Comparison of ENCODE assay signal across 9 cellular contexts in genomic region chr1:247118946-247119446, GRCh38. TPM values are rescaled to one million over a fixed set of nuclear protein-coding genes. Genes with fewer than 3 reads are reported as not detected.
A peak's percentile ranks its signal among the peaks of the same experiment; 100 is the strongest.
DNase-seq lines count a peak whose midpoint lies in the region; ATAC-seq and TF ChIP-seq lines count a peak whose summit lies in the region.
"Had no signal": no experiment of that assay in that cellular context is flagged by ENCODE, and none has a peak within 500 bp of the region (broad histone marks: within the 10 kb centered on the region; RNA-seq: fewer than 3 reads in every experiment).

No MANE protein-coding gene starts in this region.

- no peaks in the 10 kb centered on the region for H3K9me2 ChIP-seq in PC-3 (replicated peaks; ENCODE audit: low read length)

- H2AFZ ChIP-seq in PC-3 (ENCODE audit: low read length) = no peak overlapping the region
- H2AFZ ChIP-seq in fibroblast of lung (ENCODE audit: low read length) = no peak overlapping the region

- DNase-seq in GM10248 (ENCODE audit: extremely low spot score) = peak; percentile 52
- peak; percentile 45 for DNase-seq in PC-3
- peak; percentile 21 for DNase-seq in fibroblast of lung (ENCODE audit: low read depth in 2 of 2)
- no peak for DNase-seq in left ventricle myocardium inferior
- no peak for DNase-seq in NCI-H524 treated with DMSO at 0.1 percent for 48 hours (lab: John Stamatoyannopoulos, UW)

- BruUV-seq in PC-3 (replicated peaks; lab: Mats Ljungman, UMichigan) = no TSS peak

- H3K4me1 ChIP-seq in PC-3 (ENCODE audit: insufficient read depth, low read length) (no peaks in the 10 kb centered on the region; the same call in 1 of the 2 replicates), fibroblast of lung (ENCODE audit: control insufficient read depth, extremely low read depth, insufficient read depth, low read length) (no peaks in the 10 kb centered on the region), left ventricle myocardium inferior (no peaks in the 10 kb centered on the region)

- H3K9me3 ChIP-seq in PC-3 (ENCODE audit: low read length) (no peaks in the 10 kb centered on the region), fibroblast of lung (ENCODE audit: control insufficient read depth, insufficient read depth, low read depth, low read length) (no peaks in the 10 kb centered on the region), left ventricle myocardium inferior (replicated peaks) (peaks cover 2% of the 10 kb centered on the region)
- H3K9me3 ChIP-seq: neutrophil had no signal

- CTCF ChIA-PET in GM10248 (lab: Yijun Ruan, JAX) = interaction anchor here (1.0 to 1.7 kb wide), 2 partner anchors 15 to 65 kb away, joined by 4 read pairs; partner anchors contain the start of gene ZNF669
- CTCF ChIA-PET in PC-3 (lab: Charles Lee) = no interaction called here

- TF ChIP-seq CTCF in 22Rv1 (IDR thresholded peaks at IDR 0.05) (peak; percentile 27; the same call in 1 of the 2 replicates), GM10248 (IDR thresholded peaks at IDR 0.05; ENCODE audit: control extremely low read depth, extremely low read depth, low read depth, missing control alignments) (no peak), PC-3 (conservative IDR thresholded peaks at IDR 0.05; ENCODE audit: low read depth, low read length) (peak; percentile 40), fibroblast of lung (conservative IDR thresholded peaks at IDR 0.05 in 1 of 2, IDR thresholded peaks at IDR 0.05 in 1 of 2; ENCODE audit: low read depth in 1 of 2, low read length in 2 of 2) (peak in 1 of 2 donors; percentile 26), left ventricle myocardium inferior (IDR thresholded peaks at IDR 0.05; ENCODE audit: borderline replicate concordance) (no peak)

- ATAC-seq in PC-3 (peak; percentile 8), HG03442 (IDR thresholded peaks at IDR 0.05; ENCODE audit: unreplicated experiment) (no peak), HG02981 (IDR thresholded peaks at IDR 0.05; ENCODE audit: unreplicated experiment) (no peak)

- H3K4me3 ChIP-seq in PC-3 (ENCODE audit: low read length) (no peak overlapping the region), fibroblast of lung (replicated peaks in 1 of 4; ENCODE audit: control extremely low read depth in 1 of 4, insufficient read depth in 1 of 4, low read depth in 3 of 4, low read length in 4 of 4) (no peak overlapping the region), left ventricle myocardium inferior (no peak overlapping the region)

- H3K9ac ChIP-seq in PC-3 (ENCODE audit: low read length) (no peak overlapping the region), fibroblast of lung (ENCODE audit: insufficient read depth, low read length) (no peak overlapping the region)

- H3K4me2 ChIP-seq in PC-3 (ENCODE audit: low read length) (no peak overlapping the region), fibroblast of lung (ENCODE audit: extremely low read depth, insufficient read depth, low read length) (no peak overlapping the region)

- no peaks in the 10 kb centered on the region for H3K27me3 ChIP-seq in PC-3 (ENCODE audit: low read length)
- H3K27me3 ChIP-seq in fibroblast of lung (ENCODE audit: control insufficient read depth, insufficient read depth, low read length) = no peaks in the 10 kb centered on the region
- no peaks in the 10 kb centered on the region for H3K27me3 ChIP-seq in left ventricle myocardium inferior (ENCODE audit: low read depth)

- POLR2A ChIA-PET in GM10248 (lab: Yijun Ruan, JAX) = no interaction called here
- POLR2A ChIA-PET in PC-3 (lab: Charles Lee; ENCODE audit: unreplicated experiment) = no interaction called here

- no peaks in the 10 kb centered on the region for H4K20me1 ChIP-seq in PC-3 (ENCODE audit: low read length)
- no peaks in the 10 kb centered on the region for H4K20me1 ChIP-seq in fibroblast of lung (ENCODE audit: control insufficient read depth, extremely low read depth, insufficient read depth, low read length)

- no peaks in the 10 kb centered on the region for H3F3A ChIP-seq in PC-3 (ENCODE audit: low read length, unreplicated experiment)

- no peak overlapping the region for H3K27ac ChIP-seq in 22Rv1
- H3K27ac ChIP-seq in PC-3 (ENCODE audit: low read length) = no peak overlapping the region
- no peak overlapping the region for H3K27ac ChIP-seq in fibroblast of lung (ENCODE audit: insufficient read depth, low read length)
- no peak overlapping the region for H3K27ac ChIP-seq in left ventricle myocardium inferior (replicated peaks)
- H3K27ac ChIP-seq: neutrophil had no signal

- H3K36me3 ChIP-seq in PC-3 (ENCODE audit: low read depth, low read length) (no peaks in the 10 kb centered on the region), fibroblast of lung (ENCODE audit: control insufficient read depth, insufficient read depth, low read length) (no peaks in the 10 kb centered on the region), left ventricle myocardium inferior (no peaks in the 10 kb centered on the region)
- H3K36me3 ChIP-seq: neutrophil had no signal

- intact Hi-C loops in PC-3 (cut with micrococcal nuclease) (no loop called here), left ventricle myocardium inferior (cut with micrococcal nuclease) (no loop called here)

- H3K79me2 ChIP-seq in PC-3 (ENCODE audit: low read length) (no peaks in the 10 kb centered on the region), fibroblast of lung (ENCODE audit: control insufficient read depth, insufficient read depth, low read length) (no peaks in the 10 kb centered on the region)

RNA-seq across cellular contexts. Expression of gene ZNF669, which starts 14.8 kb away (rescaled TPM):
- 12.3 and 14.1 TPM in 2 replicates for total RNA-seq in PC-3 (2014; rRNA removed)
- total RNA-seq in fibroblast of lung = 10.2 and 11.6 TPM in 2 replicates
- polyA plus RNA-seq in fibroblast of lung = 7.0 and 7.2 TPM in 2 replicates
- polyA plus RNA-seq in fibroblast of lung (2012) = 4.1 and 4.6 TPM in 2 replicates
- 0.35 and 3.9 TPM in 2 replicates for polyA minus RNA-seq in fibroblast of lung (ENCODE audit: low replicate concordance)
- total RNA-seq in left ventricle myocardium inferior = 3.2 TPM

RNA-seq across cellular contexts. Expression of gene ZNF670, which starts 40.4 kb away (rescaled TPM):
- total RNA-seq in PC-3 (2014; rRNA removed) (5.6 and 5.9 TPM in 2 replicates), fibroblast of lung (3.0 and 3.3 TPM in 2 replicates), left ventricle myocardium inferior (1.5 TPM)
- 2.3 and 3.2 TPM in 2 replicates for polyA plus RNA-seq in fibroblast of lung
- polyA plus RNA-seq in fibroblast of lung (2012) = 1.2 and 2.2 TPM in 2 replicates
- polyA minus RNA-seq in fibroblast of lung (ENCODE audit: low replicate concordance) = 0.41 and 0.79 TPM in 2 replicates

RNA-seq across cellular contexts. Expression of gene ZNF124, which starts 52.8 kb away (rescaled TPM):
- total RNA-seq in PC-3 (2014; rRNA removed) (19.9 and 22.2 TPM in 2 replicates), fibroblast of lung (25.6 and 54.2 TPM in 2 replicates), left ventricle myocardium inferior (7.6 TPM)
- 2.9 and 4.5 TPM in 2 replicates for polyA plus RNA-seq in fibroblast of lung
- 2.1 and 3.6 TPM in 2 replicates for polyA plus RNA-seq in fibroblast of lung (2012)
- polyA minus RNA-seq in fibroblast of lung (ENCODE audit: low replicate concordance) = 2.1 and 2.5 TPM in 2 replicates

Comparison
In these comparisons a context has a peak if more than half of its experiments do, and no peak if none do; other contexts are left out.
1. CTCF ChIP-seq: peak in 22Rv1 (single experiment) and PC-3 (single experiment); none in GM10248 (single experiment) and left ventricle myocardium inferior (single experiment).
2. DNase-seq: peak in GM10248 (single experiment), PC-3 (single experiment) and fibroblast of lung (2 of 2); none in left ventricle myocardium inferior (single experiment) and NCI-H524 treated with DMSO at 0.1 percent for 48 hours (single experiment).